ENCODE assay signal across 8 cellular contexts in the genomic region with DNA sequence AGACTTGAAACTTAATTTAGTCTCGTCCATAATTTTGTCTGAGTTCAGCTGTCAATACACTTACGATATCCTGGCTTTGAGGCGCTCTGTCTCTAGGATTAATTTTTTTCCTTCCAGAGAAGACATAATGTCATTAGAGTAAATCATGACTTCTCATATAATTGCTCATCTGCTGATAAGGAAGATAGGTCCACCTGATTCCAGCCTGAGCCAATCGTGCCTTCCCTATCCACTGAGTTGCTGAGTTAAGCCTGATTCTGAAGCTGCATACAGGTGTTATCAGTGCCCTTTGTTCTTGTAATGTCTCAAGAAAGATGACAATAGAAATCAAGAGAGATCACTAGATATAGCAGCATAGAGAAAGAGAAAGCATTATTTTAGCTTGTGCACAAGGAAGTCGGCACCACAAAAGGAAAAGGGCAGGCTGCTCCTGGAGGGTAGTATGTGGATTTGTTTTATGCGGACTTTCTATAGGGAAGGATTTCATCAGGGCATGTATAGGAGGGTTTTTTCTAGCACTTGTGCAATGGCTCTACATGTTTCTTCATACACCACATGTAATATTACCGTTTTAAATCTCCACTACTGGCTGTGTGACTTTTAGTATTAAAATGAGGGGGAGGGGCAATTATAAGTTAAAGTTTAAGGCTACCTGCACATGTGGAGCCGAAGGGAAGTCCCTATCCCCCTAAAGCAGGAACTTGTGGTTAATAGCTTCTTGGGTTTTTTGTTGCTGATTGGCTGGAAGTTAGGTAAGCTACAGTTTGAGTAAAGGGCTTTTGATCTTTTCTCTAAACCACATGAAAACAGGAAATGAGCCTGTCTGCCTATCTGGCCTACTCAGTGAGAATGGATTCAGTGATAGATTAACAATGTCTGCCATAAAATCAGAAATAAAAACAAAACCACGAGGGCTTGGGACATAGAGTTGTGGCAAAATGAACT.
DNase-seq lines count a peak whose midpoint lies in the region; ATAC-seq and TF ChIP-seq lines count a peak whose summit lies in the region.

No MANE protein-coding gene starts in this region.

- ATAC-seq in GM19397 (IDR thresholded peaks at IDR 0.05; ENCODE audit: unreplicated experiment) (peak; percentile 96), HG03342 (IDR thresholded peaks at IDR 0.05; ENCODE audit: unreplicated experiment) (peak; percentile 97)

- H3K4me3 ChIP-seq in fibroblast of pulmonary artery (replicated peaks; ENCODE audit: low read depth, low read length): no peak overlapping the region
- H3K4me3 ChIP-seq in transverse colon: no peak overlapping the region
- no peak overlapping the region for H3K4me3 ChIP-seq in Caco-2 (ENCODE audit: low read depth, low read length)

- H3K36me3 Mint-ChIP-seq in Caco-2 (ENCODE audit: insufficient read depth, unreplicated experiment): no peaks in the 10 kb centered on the region

- intact Hi-C loops in transverse colon (cut with DNase I; ENCODE audit: low total_unique reads) (no loop called here), Caco-2 (cut with micrococcal nuclease; ENCODE audit: unreplicated experiment) (no loop called here)

- no peaks in the 10 kb centered on the region for H3K27me3 Mint-ChIP-seq in Caco-2 (ENCODE audit: insufficient read depth, unreplicated experiment)

- TF ChIP-seq CTCF in fibroblast of pulmonary artery (IDR thresholded peaks at IDR 0.05; ENCODE audit: low read length, missing control alignments) (no peak), transverse colon (IDR thresholded peaks at IDR 0.05) (no peak), Caco-2 (IDR thresholded peaks at IDR 0.05; ENCODE audit: insufficient read depth in 1 of 2, low read depth in 1 of 2, low read length in 1 of 2, severe bottlenecking in 1 of 2, unreplicated experiment in 1 of 2) (no peak)

- H3K27ac Mint-ChIP-seq in Caco-2 (ENCODE audit: unreplicated experiment): no peak overlapping the region

- H3K4me3 Mint-ChIP-seq in Caco-2 (ENCODE audit: unreplicated experiment): no peak overlapping the region

- H3K36me3 ChIP-seq in transverse colon (no peaks in the 10 kb centered on the region), Caco-2 (ENCODE audit: control insufficient read depth, insufficient read depth, low read length) (no peaks in the 10 kb centered on the region)

- peak overlapping the region in 2 of 4 donors; percentile 41 to 43 for H3K27ac ChIP-seq in transverse colon

- peaks cover 10% of the 10 kb centered on the region for H3K9me3 Mint-ChIP-seq in Caco-2 (ENCODE audit: unreplicated experiment)

- H3K27me3 ChIP-seq in transverse colon: no peaks in the 10 kb centered on the region
- no peaks in the 10 kb centered on the region for H3K27me3 ChIP-seq in Caco-2 (replicated peaks; ENCODE audit: control insufficient read depth, insufficient read depth, low read length)

- DNase-seq in CD1c-positive myeloid dendritic cell (ENCODE audit: extremely low spot score): peak; percentile 70
- DNase-seq in T-helper 9 cell: peak; percentile 21
- DNase-seq in fibroblast of pulmonary artery (ENCODE audit: low read depth): peak; percentile 1
- DNase-seq in C1 segment of cervical spinal cord (lab: John Stamatoyannopoulos, UW): no peak
- DNase-seq in transverse colon: no peak
- DNase-seq in Caco-2: no peak

- CTCF ChIA-PET in Caco-2 (lab: Charles Lee): no interaction called here

- no peak for TF ChIP-seq POLR2A in transverse colon (IDR thresholded peaks at IDR 0.05)

- no peaks in the 10 kb centered on the region for H3K9me3 ChIP-seq in transverse colon
- H3K9me3 ChIP-seq in Caco-2: no peaks in the 10 kb centered on the region

- in situ Hi-C loops in transverse colon (cut with MboI; ENCODE audit: low pct_ligation_motif_present in 1 of 4, low pct_unique_long_range_greater_than_20kb in 1 of 4, low sequenced_read_pairs in 3 of 4): no loop called here

- H3K4me1 ChIP-seq in transverse colon (peaks cover 0 to 30% (median 16%) of the 10 kb centered on the region in 4 donors), Caco-2 (peaks cover 4% of the 10 kb centered on the region; the same call in 1 of the 2 replicates)

- POLR2A ChIA-PET in Caco-2 (lab: Charles Lee): no interaction called here

- peaks cover 9% of the 10 kb centered on the region for H3K4me1 Mint-ChIP-seq in Caco-2 (ENCODE audit: low read depth, unreplicated experiment)

- WGBS in transverse colon (ENCODE audit: low coverage in 1 of 2), 2 donors: 57 to 63% methylated on average over 9 of the region's 9 CpGs

- BruUV-seq in Caco-2 (replicated peaks; lab: Mats Ljungman, UMichigan): no TSS peak

- no peak for TF ChIP-seq EP300 in transverse colon (IDR thresholded peaks at IDR 0.05; ENCODE audit: low read depth)

Comparison
In these comparisons a context has a peak if more than half of its experiments do, and no peak if none do; other contexts are left out.
1. DNase-seq: peak in CD1c-positive myeloid dendritic cell (single experiment), T-helper 9 cell (single experiment) and fibroblast of pulmonary artery (single experiment); none in C1 segment of cervical spinal cord (0 of 14), transverse colon (single experiment) and Caco-2 (0 of 2).